In genomic region chr21:44510508-44511218, GRCh38 we compare ENCODE assay signal across 1 cellular context.
TF ChIP-seq lines count a peak whose summit lies in the region.

No MANE protein-coding gene starts in this region.

TF ChIP-seq in HepG2, 621 proteins besides CTCF, POLR2A, EP300 and RAD21 (continues in another document):
- TF ChIP-seq U2AF1 (optimal IDR thresholded peaks at IDR 0.05; ENCODE audit: low read depth, low read length) (peak; percentile 28), NRL (CRISPR knock-in tag; IDR thresholded peaks at IDR 0.05; ENCODE audit: borderline replicate concordance) (peak; percentile 38; the same call in 1 of the 2 replicates), SALL2 (CRISPR knock-in tag; IDR thresholded peaks at IDR 0.05) (no peak; the same call in 1 of the 2 replicates), ZNF562 (CRISPR knock-in tag; IDR thresholded peaks at IDR 0.05; ENCODE audit: borderline replicate concordance) (no peak), RBFOX2 (IDR thresholded peaks at IDR 0.05; ENCODE audit: low read depth, low read length) (peak; percentile 74), SMAD1 (CRISPR knock-in tag; IDR thresholded peaks at IDR 0.05; ENCODE audit: borderline replicate concordance, low read depth) (no peak), YEATS2 (CRISPR knock-in tag; IDR thresholded peaks at IDR 0.05; ENCODE audit: borderline replicate concordance) (no peak; the same call in 1 of the 2 replicates), BCL6 (CRISPR knock-in tag; IDR thresholded peaks at IDR 0.05) (no peak), PHB2 (IDR thresholded peaks at IDR 0.05; ENCODE audit: partially characterized antibody) (no peak), GABPA (IDR thresholded peaks at IDR 0.05; ENCODE audit: low read depth, low read length) (no peak), GABPA (CRISPR knock-in tag; IDR thresholded peaks at IDR 0.05; ENCODE audit: low read depth) (no peak), SATB2 (CRISPR knock-in tag; IDR thresholded peaks at IDR 0.05) (no peak), NR2F1 (CRISPR knock-in tag; IDR thresholded peaks at IDR 0.05) (no peak), SIX4 (CRISPR knock-in tag; IDR thresholded peaks at IDR 0.05) (no peak), PCBP2 (optimal IDR thresholded peaks at IDR 0.05; ENCODE audit: low read depth, low read length, poor library complexity, severe bottlenecking) (no peak), HDAC2 (CRISPR knock-in tag; IDR thresholded peaks at IDR 0.05) (no peak), ZNF780A (CRISPR knock-in tag; IDR thresholded peaks at IDR 0.05) (no peak), MYC (CRISPR knock-in tag; IDR thresholded peaks at IDR 0.05; ENCODE audit: borderline replicate concordance) (peak; percentile 60; the same call in 1 of the 2 replicates), ARID4A (CRISPR knock-in tag; IDR thresholded peaks at IDR 0.05; ENCODE audit: borderline replicate concordance) (peak; percentile 46; the same call in 1 of the 2 replicates), NCOA1 (CRISPR knock-in tag; IDR thresholded peaks at IDR 0.05) (no peak), RELA (CRISPR knock-in tag; IDR thresholded peaks at IDR 0.05) (no peak), MED1 (CRISPR knock-in tag; IDR thresholded peaks at IDR 0.05) (peak; percentile 37; the same call in 1 of the 2 replicates), ZNF337 (CRISPR knock-in tag; IDR thresholded peaks at IDR 0.05; ENCODE audit: borderline replicate concordance, low read depth) (no peak), KDM4B (CRISPR knock-in tag; IDR thresholded peaks at IDR 0.05) (0 out of 2 replicates have a peak, but pooled peaks have one; percentile 16), ZNF451 (CRISPR knock-in tag; IDR thresholded peaks at IDR 0.05) (no peak), ZNF275 (CRISPR knock-in tag; IDR thresholded peaks at IDR 0.05; ENCODE audit: borderline replicate concordance) (no peak), HOXA7 (CRISPR knock-in tag; IDR thresholded peaks at IDR 0.05) (no peak), ZNF749 (CRISPR knock-in tag; IDR thresholded peaks at IDR 0.05; ENCODE audit: borderline replicate concordance) (no peak), ZNF230 (CRISPR knock-in tag; IDR thresholded peaks at IDR 0.05) (0 out of 2 replicates have a peak, but pooled peaks have one; percentile 62), CBFB (CRISPR knock-in tag; IDR thresholded peaks at IDR 0.05) (0 out of 2 replicates have a peak, but pooled peaks have one; percentile 29), PAXIP1 (CRISPR knock-in tag; conservative IDR thresholded peaks at IDR 0.05) (0 out of 2 replicates have a peak, but pooled peaks have one; percentile 18), ZNF407 (CRISPR knock-in tag; IDR thresholded peaks at IDR 0.05; ENCODE audit: not compliant biosample characterization) (no peak), ZNF891 (CRISPR knock-in tag; IDR thresholded peaks at IDR 0.05) (peak; percentile 75; the same call in 1 of the 2 replicates), ELK4 (CRISPR knock-in tag; IDR thresholded peaks at IDR 0.05; ENCODE audit: borderline replicate concordance) (no peak), NR0B2 (CRISPR knock-in tag; IDR thresholded peaks at IDR 0.05) (no peak), ZNF460 (CRISPR knock-in tag; IDR thresholded peaks at IDR 0.05; ENCODE audit: borderline replicate concordance) (no peak), RNF2 (conservative IDR thresholded peaks at IDR 0.05; ENCODE audit: low read depth) (no peak), ZNF761 (CRISPR knock-in tag; conservative IDR thresholded peaks at IDR 0.05) (peak; percentile 68; the same call in 1 of the 2 replicates), ZNF850 (CRISPR knock-in tag; conservative IDR thresholded peaks at IDR 0.05) (no peak), NR2F6 (IDR thresholded peaks at IDR 0.05) (no peak), NR2F6 (CRISPR knock-in tag; IDR thresholded peaks at IDR 0.05) (no peak), SP1 (IDR thresholded peaks at IDR 0.05) (no peak), SP1 (CRISPR knock-in tag; IDR thresholded peaks at IDR 0.05) (no peak), NFKBIZ (CRISPR knock-in tag; IDR thresholded peaks at IDR 0.05) (no peak), TP53 (CRISPR knock-in tag; conservative IDR thresholded peaks at IDR 0.05) (no peak), ZEB1 (IDR thresholded peaks at IDR 0.05; ENCODE audit: insufficient replicate concordance, low read depth) (no peak), ZNF740 (CRISPR knock-in tag; IDR thresholded peaks at IDR 0.05) (peak; percentile 74; the same call in 1 of the 2 replicates), POLR2AphosphoS2 (IDR thresholded peaks at IDR 0.05; ENCODE audit: low read depth, low read length) (no peak), SNAPC5 (CRISPR knock-in tag; IDR thresholded peaks at IDR 0.05; ENCODE audit: borderline replicate concordance) (no peak), ZNF709 (CRISPR knock-in tag; IDR thresholded peaks at IDR 0.05) (0 out of 2 replicates have a peak, but pooled peaks have one; percentile 33), ZSCAN29 (CRISPR knock-in tag; conservative IDR thresholded peaks at IDR 0.05) (no peak)
